Comparison of ENCODE assay signal across 17 cellular contexts in genomic region chr2:60472026-60472425, GRCh38.
"Had no signal": no experiment of that assay in that cellular context is flagged by ENCODE, and none has a peak within 500 bp of the region (broad histone marks: within the 10 kb centered on the region; RNA-seq: fewer than 3 reads in every experiment).

No MANE protein-coding gene starts in this region.

- H3K27me3 Mint-ChIP-seq: activated CD4-positive, alpha-beta T cell treated with anti-CD3 and anti-CD28 coated beads, Interleukin-2, amount 10 ng/mL, durations not matched to agents 7 days and 5 days; activated naive CD8-positive, alpha-beta T cell treated with anti-CD3 and anti-CD28 coated beads for 36 hours; brain had no signal

- H3K4me1 ChIP-seq: prostate gland had no signal

- H3K4me3 Mint-ChIP-seq: activated CD4-positive, alpha-beta T cell treated with anti-CD3 and anti-CD28 coated beads, Interleukin-2, amount 10 ng/mL, durations not matched to agents 7 days and 5 days; activated naive CD8-positive, alpha-beta T cell treated with anti-CD3 and anti-CD28 coated beads for 36 hours; brain; effector memory CD8-positive, alpha-beta T cell; nephron had no signal

- H3K4me3 ChIP-seq: prostate gland, right lobe of liver, thoracic aorta had no signal

- H3K36me3 ChIP-seq: prostate gland, right lobe of liver, thoracic aorta had no signal

- H3K9me3 Mint-ChIP-seq: effector memory CD8-positive, alpha-beta T cell; nephron had no signal

- H3K4me1 Mint-ChIP-seq: activated CD4-positive, alpha-beta T cell treated with anti-CD3 and anti-CD28 coated beads, Interleukin-2, amount 10 ng/mL, durations not matched to agents 7 days and 5 days had no signal

- DNase-seq: activated CD4-positive, alpha-beta T cell treated with anti-CD3 and anti-CD28 coated beads, Interleukin-2, amount 10 ng/mL, durations not matched to agents 7 days and 5 days; activated CD4-positive, CD25-positive, alpha-beta regulatory T cell; activated CD8-positive, alpha-beta memory T cell treated with anti-CD3 and anti-CD28 coated beads, Interleukin-2, amount 50 U/mL, for 48 hours; activated naive CD8-positive, alpha-beta T cell treated with anti-CD3 and anti-CD28 coated beads for 36 hours; amygdala; effector memory CD8-positive, alpha-beta T cell; foreskin melanocyte; mesenchymal stem cell; occipital lobe; right lobe of liver; T-helper 2 cell had no signal

- FAIRE-seq: islet of Langerhans had no signal

- H3K27ac Mint-ChIP-seq: activated CD4-positive, alpha-beta T cell treated with anti-CD3 and anti-CD28 coated beads, Interleukin-2, amount 10 ng/mL, durations not matched to agents 7 days and 5 days; activated naive CD8-positive, alpha-beta T cell treated with anti-CD3 and anti-CD28 coated beads for 36 hours; nephron had no signal

- H3K27ac ChIP-seq: prostate gland, right lobe of liver, thoracic aorta had no signal

- H3K27me3 ChIP-seq: right lobe of liver had no signal

- H3K36me3 Mint-ChIP-seq: activated naive CD8-positive, alpha-beta T cell treated with anti-CD3 and anti-CD28 coated beads for 36 hours had no signal

- H3K9me3 ChIP-seq: prostate gland, right lobe of liver, thoracic aorta had no signal

- ATAC-seq: effector memory CD8-positive, alpha-beta T cell; left lobe of liver had no signal
